9 cellular contexts compared by ENCODE assay signal in the genomic region with DNA sequence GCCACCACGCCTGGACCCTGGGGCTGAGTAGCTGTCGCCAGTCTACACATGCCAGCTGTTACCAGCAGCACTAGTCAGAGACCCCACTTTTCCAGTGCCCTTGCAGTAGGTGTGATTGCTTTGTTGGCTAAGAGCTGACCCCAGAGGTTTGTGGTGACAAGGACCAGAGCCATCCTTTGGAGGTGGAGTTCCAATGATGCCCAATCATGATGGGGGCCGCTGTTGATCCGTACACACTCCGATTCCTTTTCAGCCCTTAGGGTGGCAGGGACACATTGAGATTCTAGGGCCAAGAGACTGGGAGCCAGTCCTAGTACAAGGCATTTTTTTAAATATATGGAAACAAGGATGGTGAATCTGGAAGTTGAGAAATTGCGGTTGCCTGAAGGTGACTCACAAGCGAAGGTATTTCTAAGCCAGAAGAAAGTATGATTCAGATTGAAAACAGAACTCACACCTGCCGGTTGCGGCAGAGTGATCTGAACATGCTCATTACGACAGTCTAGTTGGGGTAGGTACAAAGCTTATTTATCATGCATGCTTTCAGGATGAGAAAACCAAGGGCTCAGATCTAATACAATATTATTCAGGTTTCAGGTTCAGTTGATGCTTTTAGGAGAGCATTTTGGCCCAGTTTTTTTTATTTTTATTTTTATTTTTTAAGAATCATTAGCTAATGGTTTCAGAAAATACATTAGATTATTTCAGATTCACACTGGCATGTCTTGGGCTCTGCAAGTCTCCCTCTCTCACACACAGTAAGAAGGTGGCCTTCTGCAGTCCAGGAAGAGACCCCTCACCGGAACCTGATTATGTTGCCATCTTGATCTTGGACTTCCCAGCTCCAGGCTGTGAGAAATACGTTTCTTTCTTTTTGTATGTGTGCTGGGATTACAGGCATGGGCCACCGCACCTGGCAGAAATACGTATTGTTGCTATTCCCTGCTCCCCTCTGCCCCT. TPM values are rescaled to one million over a fixed set of nuclear protein-coding genes. Genes with fewer than 3 reads are reported as not detected.
DNase-seq lines count a peak whose midpoint lies in the region; ATAC-seq and TF ChIP-seq lines count a peak whose summit lies in the region.
"Had no signal": no experiment of that assay in that cellular context is flagged by ENCODE, and none has a peak within 500 bp of the region (broad histone marks: within the 10 kb centered on the region; RNA-seq: fewer than 3 reads in every experiment).

No MANE protein-coding gene starts in this region.

- TF ChIP-seq CTCF in GM12865 (IDR thresholded peaks at IDR 0.05; ENCODE audit: insufficient read depth, low read depth, low read length, missing control alignments) = no peak
- TF ChIP-seq CTCF in epithelial cell of proximal tubule (conservative IDR thresholded peaks at IDR 0.05; ENCODE audit: low read depth, low read length) = peak; percentile 9
- no peak for TF ChIP-seq CTCF in progenitor cell of endocrine pancreas (IDR thresholded peaks at IDR 0.05; ENCODE audit: unreplicated experiment)

- intact Hi-C loops in head of caudate nucleus (cut with DNase I) = no loop called here

- H3K4me3 Mint-ChIP-seq in progenitor cell of endocrine pancreas (ENCODE audit: low read depth) = no peak overlapping the region
- H3K4me3 Mint-ChIP-seq: naive thymus-derived CD4-positive, alpha-beta T cell had no signal

- peaks cover 2% of the 10 kb centered on the region for H3K4me1 Mint-ChIP-seq in progenitor cell of endocrine pancreas (ENCODE audit: low read depth)

- no peaks in the 10 kb centered on the region for H3K27me3 Mint-ChIP-seq in progenitor cell of endocrine pancreas

- DNase-seq in GM12865 (ENCODE audit: low read depth) = peak; percentile 81
- DNase-seq in epithelial cell of proximal tubule (ENCODE audit: low read depth) = peak; percentile 86
- no peak for DNase-seq in head of caudate nucleus
- no peak for DNase-seq in progenitor cell of endocrine pancreas (ENCODE audit: low spot score, unreplicated experiment)
- no peak for DNase-seq in NCI-H345 treated with DMSO at 0.1 percent for 48 hours (lab: John Stamatoyannopoulos, UW; ENCODE audit: unreplicated experiment)
- DNase-seq in iPS-NIHi7 (ENCODE audit: extremely low spot score) = no peak

- H3K27ac Mint-ChIP-seq in progenitor cell of endocrine pancreas = no peak overlapping the region
- H3K27ac Mint-ChIP-seq: naive thymus-derived CD4-positive, alpha-beta T cell had no signal

- H3K36me3 Mint-ChIP-seq in progenitor cell of endocrine pancreas (ENCODE audit: insufficient read depth) = peaks cover 7% of the 10 kb centered on the region
- H3K36me3 Mint-ChIP-seq: naive thymus-derived CD4-positive, alpha-beta T cell had no signal

- ATAC-seq in GM21447 (IDR thresholded peaks at IDR 0.05; ENCODE audit: unreplicated experiment) (peak; percentile 91), HG03558 (IDR thresholded peaks at IDR 0.05; ENCODE audit: extremely low read depth, unreplicated experiment) (peak; percentile 83)
- ATAC-seq: naive thymus-derived CD4-positive, alpha-beta T cell had no signal

- H3K4me3 ChIP-seq in GM12865 (ENCODE audit: low read depth, low read length) (no peak overlapping the region), epithelial cell of proximal tubule (ENCODE audit: low read depth, low read length) (no peak overlapping the region)

- peaks cover 14% of the 10 kb centered on the region for H3K9me3 Mint-ChIP-seq in progenitor cell of endocrine pancreas (ENCODE audit: low read depth)

RNA-seq across cellular contexts. Expression of a gene that starts 43.4 kb away (rescaled TPM):
- total RNA-seq in epithelial cell of proximal tubule (4.8 and 8.9 TPM in 2 replicates), progenitor cell of endocrine pancreas (10.5 and 10.6 TPM in 2 replicates)
- total RNA-seq: naive thymus-derived CD4-positive, alpha-beta T cell had no signal

Comparison
In these comparisons a context has a peak if more than half of its experiments do, and no peak if none do; other contexts are left out.
1. DNase-seq: peak in GM12865 (single experiment) and epithelial cell of proximal tubule (single experiment); none in head of caudate nucleus (0 of 42), progenitor cell of endocrine pancreas (single experiment), NCI-H345 treated with DMSO at 0.1 percent for 48 hours (single experiment) and iPS-NIHi7 (single experiment).